Comparison of ENCODE assay signal across 8 cellular contexts in the genomic region with DNA sequence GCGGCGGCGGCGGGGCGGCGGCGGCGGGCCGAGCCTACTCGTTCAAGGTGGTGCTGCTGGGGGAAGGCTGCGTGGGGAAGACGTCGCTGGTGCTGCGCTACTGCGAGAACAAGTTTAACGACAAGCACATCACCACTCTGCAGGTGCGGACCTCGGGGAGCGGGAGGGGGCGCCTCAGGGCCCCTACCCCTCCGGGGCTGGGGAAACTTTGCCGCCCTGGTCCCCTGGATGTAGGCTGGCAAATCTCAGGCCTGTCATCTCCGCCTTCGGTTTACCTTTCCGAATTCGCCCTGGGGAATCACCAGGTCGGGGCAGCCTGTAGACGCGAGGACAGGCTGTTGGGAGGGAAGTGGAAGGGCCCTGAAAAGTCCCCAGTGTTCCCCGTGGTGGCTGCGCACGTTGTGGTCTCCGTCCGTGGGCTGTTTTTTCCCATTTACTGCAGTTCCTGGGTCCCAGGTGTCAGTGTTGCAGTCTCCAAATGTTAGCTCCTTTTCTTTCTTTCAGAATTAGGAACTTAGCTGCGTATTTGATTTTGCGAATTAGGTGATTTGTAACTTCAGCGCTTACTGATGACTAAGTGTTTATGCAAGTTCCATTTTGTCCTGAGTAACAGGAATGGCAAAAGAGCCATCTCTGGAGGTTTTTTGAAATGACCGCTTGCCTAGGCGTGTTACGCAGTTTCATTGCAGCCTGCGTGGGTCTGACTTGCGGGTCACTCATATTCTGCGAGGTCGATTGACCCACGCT. TPM values are rescaled to one million over a fixed set of nuclear protein-coding genes. Genes with fewer than 3 reads are reported as not detected.
DNase-seq lines count a peak whose midpoint lies in the region; ATAC-seq and TF ChIP-seq lines count a peak whose summit lies in the region.

No MANE protein-coding gene starts in this region.

- WGBS in lower leg skin, 2 donors: 1% methylated on average over 26 to 43 of the region's 45 CpGs

- DNase-seq in EL: peak; percentile 57
- peak; percentile 32 for DNase-seq in HuH-7 (ENCODE audit: low spot score)
- peak; percentile 68 for DNase-seq in activated CD4-positive, CD25-positive, alpha-beta regulatory T cell treated with anti-CD3 and anti-CD28 coated beads, Interleukin-2, amount 50 U/mL, for 72 hours
- peak; percentile 32 to 91 for DNase-seq in lower leg skin (ENCODE audit: low spot score in 2 of 2)
- peak; percentile 65 for DNase-seq in stimulated activated CD4-positive, alpha-beta T cell treated with anti-CD3 and anti-CD28 coated beads, Interleukin-4, amount 100 ng/mL, for 24 hours
- no peak for DNase-seq in NCI-H1436 (lab: John Stamatoyannopoulos, UW)

- TF ChIP-seq CTCF in lower leg skin (IDR thresholded peaks at IDR 0.05): no peak

- TF ChIP-seq POLR2A in lower leg skin (IDR thresholded peaks at IDR 0.05): no peak

- peak overlapping the region; percentile 68 for H3K4me3 ChIP-seq in lower leg skin (ENCODE audit: low read depth, poor library complexity, severe bottlenecking)

- H3K27ac ChIP-seq in cingulate gyrus (ENCODE audit: low read depth, low read length): peak overlapping the region; percentile 86

- intact Hi-C loops in lower leg skin (cut with DNase I; ENCODE audit: low total_unique reads): no loop called here

- ATAC-seq in GM21526 (IDR thresholded peaks at IDR 0.05; ENCODE audit: low FRiP score, unreplicated experiment): peak; percentile 38

RNA-seq across cellular contexts. Expression of gene RAB21, which starts 0.7 kb away (rescaled TPM):
- 10 to 100 TPM; 34.2 to 51.8 (median 39.1) TPM for total RNA-seq in lower leg skin
